3 cellular contexts compared by ENCODE assay signal in the genomic region with DNA sequence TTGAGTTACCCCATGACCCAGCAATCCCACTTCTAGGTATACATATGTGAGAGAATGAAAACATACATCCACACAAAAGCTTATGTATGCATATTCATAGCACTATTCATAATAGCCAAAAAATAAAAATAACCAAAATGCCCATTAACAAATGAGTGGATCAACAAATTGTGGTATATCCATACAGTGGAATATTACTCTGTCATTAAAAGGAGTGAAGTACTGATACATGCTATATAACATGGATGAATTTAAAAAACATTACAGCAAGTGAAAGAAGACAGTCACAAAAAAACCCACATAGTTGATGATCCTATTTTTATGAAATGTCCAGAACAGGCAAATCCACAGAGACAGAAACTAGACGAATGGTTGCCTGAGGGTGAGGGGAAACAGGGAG.
TF ChIP-seq lines count a peak whose summit lies in the region.

No MANE protein-coding gene starts in this region.

TF ChIP-seq in HepG2, 621 proteins besides CTCF, POLR2A, EP300 and RAD21:
- no peak for TF ChIP-seq ELF4 (CRISPR knock-in tag; IDR thresholded peaks at IDR 0.05; ENCODE audit: borderline replicate concordance)
- peak; percentile 48; the same call in 1 of the 2 replicates for TF ChIP-seq CHD4 (IDR thresholded peaks at IDR 0.05; ENCODE audit: borderline replicate concordance, low read length)
- 0 out of 2 replicates have a peak, but pooled peaks have one; percentile 32 for TF ChIP-seq RCOR2 (CRISPR knock-in tag; IDR thresholded peaks at IDR 0.05)
- no peak for TF ChIP-seq FOXP1 (IDR thresholded peaks at IDR 0.05)
- no peak for TF ChIP-seq FOXP1 (CRISPR knock-in tag; IDR thresholded peaks at IDR 0.05)

TF ChIP-seq in GM12878, 131 proteins besides CTCF, POLR2A, EP300 and RAD21:
- TF ChIP-seq CREB1 (IDR thresholded peaks at IDR 0.05; ENCODE audit: low read depth) = no peak
- TF ChIP-seq ZNF24 (IDR thresholded peaks at IDR 0.05) = 0 out of 2 replicates have a peak, but pooled peaks have one; percentile 20
TF ChIP-seq in GM12878: peak in this region for 1.

TF ChIP-seq in H1, 55 proteins besides CTCF, POLR2A, EP300 and RAD21:
- TF ChIP-seq, protein P1, sequence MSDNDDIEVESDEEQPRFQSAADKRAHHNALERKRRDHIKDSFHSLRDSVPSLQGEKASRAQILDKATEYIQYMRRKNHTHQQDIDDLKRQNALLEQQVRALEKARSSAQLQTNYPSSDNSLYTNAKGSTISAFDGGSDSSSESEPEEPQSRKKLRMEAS (IDR thresholded peaks at IDR 0.05) = no peak
- TF ChIP-seq HDAC6 (IDR thresholded peaks at IDR 0.05; ENCODE audit: low read depth, low read length) = no peak
- TF ChIP-seq KDM1A (IDR thresholded peaks at IDR 0.05; ENCODE audit: borderline replicate concordance, low read length) = 0 out of 2 replicates have a peak, but pooled peaks have one; percentile 51
